7 cellular contexts compared by ENCODE assay signal in the genomic region with DNA sequence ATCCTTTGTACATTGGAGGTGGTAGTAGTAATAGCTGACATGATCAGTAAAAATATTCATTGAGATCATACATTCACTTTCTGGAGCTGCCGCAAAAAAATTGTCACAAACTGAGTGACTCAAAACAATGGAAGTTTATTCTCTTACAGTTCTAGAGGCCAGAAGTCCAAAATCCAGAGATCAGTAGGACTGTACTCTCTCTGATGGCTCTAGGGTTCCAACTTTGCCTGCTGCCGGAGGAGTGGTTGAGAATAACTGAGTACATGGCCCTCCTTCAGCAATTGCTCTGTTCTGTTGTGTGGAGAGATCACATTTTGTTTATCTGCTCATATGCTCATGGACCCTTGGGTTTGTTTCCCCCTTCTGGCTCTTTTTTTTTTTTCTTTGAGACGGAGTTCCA.
"Had no signal": no experiment of that assay in that cellular context is flagged by ENCODE, and none has a peak within 500 bp of the region (broad histone marks: within the 10 kb centered on the region; RNA-seq: fewer than 3 reads in every experiment).

No MANE protein-coding gene starts in this region.

- DNase-seq: H9, HCEC 1CT, KBM-7 had no signal

- H3K4me3 ChIP-seq: GM23338 had no signal

- ATAC-seq: GM23338 had no signal

- FAIRE-seq: H1, H54, HTR-8/SVneo had no signal
